21 cellular contexts compared by ENCODE assay signal in the genomic region with DNA sequence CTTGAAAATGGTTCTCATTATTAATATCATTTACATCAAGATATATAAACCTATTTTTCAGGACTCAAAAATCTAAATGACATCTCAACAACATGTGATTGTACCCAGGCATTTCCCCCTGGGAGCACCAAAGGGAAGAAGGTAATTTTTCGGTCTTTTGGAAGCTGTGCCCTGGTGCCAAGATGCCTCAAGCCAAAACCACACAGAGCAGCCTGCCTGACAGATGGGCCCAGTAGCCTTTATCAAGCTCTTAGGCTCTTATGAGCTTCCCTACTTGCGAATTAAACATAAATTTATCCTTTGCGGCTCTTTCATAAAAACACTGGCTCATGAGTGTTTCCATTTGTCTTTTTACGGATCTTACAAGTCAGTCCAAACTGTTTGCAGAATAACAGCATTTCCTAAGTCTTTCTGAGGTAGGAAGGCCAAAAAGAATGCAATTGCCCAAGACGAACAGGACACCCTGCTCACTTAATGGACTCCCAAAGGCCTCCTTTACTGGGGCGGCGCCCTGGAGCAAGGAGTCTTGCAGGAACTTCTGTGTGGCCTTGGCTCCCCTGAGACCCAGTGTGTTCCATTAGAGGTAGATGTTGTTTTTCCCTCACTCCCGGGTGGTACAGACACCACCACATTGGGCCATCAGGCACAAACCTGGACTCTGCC. TPM values are rescaled to one million over a fixed set of nuclear protein-coding genes. Genes with fewer than 3 reads are reported as not detected.
DNase-seq lines count a peak whose midpoint lies in the region; FAIRE-seq and TF ChIP-seq lines count a peak whose summit lies in the region.
"Had no signal": no experiment of that assay in that cellular context is flagged by ENCODE, and none has a peak within 500 bp of the region (broad histone marks: within the 10 kb centered on the region; RNA-seq: fewer than 3 reads in every experiment).

No MANE protein-coding gene starts in this region.

- no peak overlapping the region for H3K27ac Mint-ChIP-seq in chondrocyte (ENCODE audit: unreplicated experiment)

- H3K4me1 Mint-ChIP-seq in chondrocyte (ENCODE audit: low read depth) = peaks cover 54% of the 10 kb centered on the region

- TF ChIP-seq CTCF in colonic mucosa (IDR thresholded peaks at IDR 0.05) (no peak), lower leg skin (IDR thresholded peaks at IDR 0.05) (no peak), transverse colon (IDR thresholded peaks at IDR 0.05) (no peak), chondrocyte (IDR thresholded peaks at IDR 0.05) (no peak)

- no peaks in the 10 kb centered on the region for H3K9me2 ChIP-seq in Karpas-422 (replicated peaks; ENCODE audit: insufficient read depth, low read length)

- intact Hi-C loops in colonic mucosa (cut with DNase I) = no loop called here
- intact Hi-C loops in lower leg skin (cut with DNase I; ENCODE audit: low total_unique reads) = no loop called here
- intact Hi-C loops in transverse colon (cut with DNase I; ENCODE audit: low total_unique reads) = no loop called here

- no peak overlapping the region for H3K9ac ChIP-seq in colonic mucosa (ENCODE audit: low read depth in 2 of 2, low read length in 2 of 2)
- no peak overlapping the region for H3K9ac ChIP-seq in subcutaneous abdominal adipose tissue (ENCODE audit: low read length in 5 of 5)
- H3K9ac ChIP-seq in Karpas-422 (ENCODE audit: low read length) = no peak overlapping the region

- FAIRE-seq in GM19239 (lab: Jason Lieb, UNC) = peak; percentile 35

- H3K79me2 ChIP-seq in Karpas-422 (ENCODE audit: low read length) = peaks cover 4% of the 10 kb centered on the region; the same call in 1 of the 2 replicates

- no peaks in the 10 kb centered on the region for H3K27me3 Mint-ChIP-seq in chondrocyte (ENCODE audit: low read depth)

- H3K36me3 ChIP-seq in colonic mucosa = no peaks in the 10 kb centered on the region
- H3K36me3 ChIP-seq in subcutaneous abdominal adipose tissue (ENCODE audit: control insufficient read depth in 5 of 5, insufficient read depth in 5 of 5, low read length in 5 of 5) = peaks cover 0 to 26% (median 6%) of the 10 kb centered on the region in 5 donors
- peaks cover 3% of the 10 kb centered on the region; the same call in 1 of the 2 replicates for H3K36me3 ChIP-seq in Karpas-422 (ENCODE audit: insufficient read depth, low read length)
- H3K36me3 ChIP-seq in transverse colon = no peaks in the 10 kb centered on the region
- H3K36me3 ChIP-seq: thoracic aorta had no signal

- no peaks in the 10 kb centered on the region for H3K27me3 ChIP-seq in colonic mucosa
- H3K27me3 ChIP-seq in subcutaneous abdominal adipose tissue (ENCODE audit: control insufficient read depth in 5 of 5, insufficient read depth in 4 of 5, low read length in 5 of 5) = no peaks in the 10 kb centered on the region
- no peaks in the 10 kb centered on the region; the same call in 1 of the 2 replicates for H3K27me3 ChIP-seq in Karpas-422 (ENCODE audit: low read length)
- H3K27me3 ChIP-seq in transverse colon = no peaks in the 10 kb centered on the region
- H3K27me3 ChIP-seq: hepatocyte had no signal

- TF ChIP-seq POLR2A in lower leg skin (IDR thresholded peaks at IDR 0.05) (no peak), transverse colon (IDR thresholded peaks at IDR 0.05) (no peak)

- in situ Hi-C loops in transverse colon (cut with MboI; ENCODE audit: low pct_ligation_motif_present in 1 of 4, low pct_unique_long_range_greater_than_20kb in 1 of 4, low sequenced_read_pairs in 3 of 4) = no loop called here

- no peak overlapping the region for H2AFZ ChIP-seq in Karpas-422 (ENCODE audit: low read length)
- H2AFZ ChIP-seq: hepatocyte had no signal

- no peaks in the 10 kb centered on the region for H3K9me3 ChIP-seq in colonic mucosa
- peaks cover 0 to 4% (median 3%) of the 10 kb centered on the region in 5 donors for H3K9me3 ChIP-seq in subcutaneous abdominal adipose tissue (ENCODE audit: control insufficient read depth in 5 of 5, low read length in 5 of 5)
- no peaks in the 10 kb centered on the region for H3K9me3 ChIP-seq in Karpas-422 (ENCODE audit: low read length)
- no peaks in the 10 kb centered on the region for H3K9me3 ChIP-seq in transverse colon
- H3K9me3 ChIP-seq: thoracic aorta had no signal

- H3K4me3 ChIP-seq in colonic mucosa (no peak overlapping the region), lower leg skin (ENCODE audit: low read depth, poor library complexity, severe bottlenecking) (no peak overlapping the region), subcutaneous abdominal adipose tissue (ENCODE audit: low read depth in 1 of 5, low read length in 5 of 5) (no peak overlapping the region), Karpas-422 (ENCODE audit: low read length) (no peak overlapping the region), transverse colon (no peak overlapping the region)
- H3K4me3 ChIP-seq: hepatocyte, SK-N-MC, thoracic aorta had no signal

- H3K4me1 ChIP-seq in colonic mucosa (peaks cover 2% of the 10 kb centered on the region), subcutaneous abdominal adipose tissue (ENCODE audit: control insufficient read depth in 5 of 5, insufficient read depth in 5 of 5, low read length in 5 of 5) (peaks cover 6 to 60% (median 57%) of the 10 kb centered on the region in 5 donors), Karpas-422 (ENCODE audit: low read length) (peaks cover 24% of the 10 kb centered on the region), transverse colon (peaks cover 0 to 28% (median 18%) of the 10 kb centered on the region in 4 donors)

- no peak for TF ChIP-seq EP300 in transverse colon (IDR thresholded peaks at IDR 0.05; ENCODE audit: low read depth)

- 72 to 80% methylated on average over 8 of the region's 8 CpGs for WGBS in lower leg skin, 2 donors
- WGBS in transverse colon (ENCODE audit: low coverage in 1 of 2), 2 donors = 75 to 94% methylated on average over 2 to 8 of the region's 8 CpGs

- no peak overlapping the region for H3K4me3 Mint-ChIP-seq in chondrocyte (ENCODE audit: unreplicated experiment)

- peaks cover 5% of the 10 kb centered on the region for H3K36me3 Mint-ChIP-seq in chondrocyte (ENCODE audit: low read depth)

- H3K9me3 Mint-ChIP-seq in chondrocyte (ENCODE audit: low read depth) = peaks cover 4% of the 10 kb centered on the region

- DNase-seq in GM19239 (ENCODE audit: insufficient read length, low spot score) (no peak), colonic mucosa (peak; percentile 17), lower leg skin (ENCODE audit: low spot score in 2 of 2) (peak; percentile 80 to 94), Karpas-422 (no peak), transverse colon (no peak), dedifferentiated amniotic fluid mesenchymal stem cell (ENCODE audit: extremely low spot score) (no peak), chondrocyte (ENCODE audit: low spot score) (no peak)
- DNase-seq: activated CD4-positive, alpha-beta T cell treated with anti-CD3 and anti-CD28 coated beads for 1 hour; activated naive CD4-positive, alpha-beta T cell treated with Interleukin-2 at 50 U/mL for 16 hours; kidney glomerular epithelial cell; NCI-H2081; NCI-H526 treated with DMSO at 0.1 percent for 48 hours; nucleus accumbens; stimulated activated CD4-positive, alpha-beta T cell treated with anti-CD3 and anti-CD28 coated beads, Interleukin-2, amount 100 ng/mL, for 48 hours; T-helper 9 cell had no signal

- H4K20me1 ChIP-seq in Karpas-422 (ENCODE audit: insufficient read depth, low read depth, low read length) = peaks cover 4% of the 10 kb centered on the region; the same call in 1 of the 2 replicates

- no peak overlapping the region for H3K4me2 ChIP-seq in Karpas-422 (ENCODE audit: low read depth, low read length, poor library complexity, severe bottlenecking)
- H3K4me2 ChIP-seq: hepatocyte had no signal

- H3K27ac ChIP-seq in colonic mucosa (no peak overlapping the region), subcutaneous abdominal adipose tissue (ENCODE audit: low read depth, low read length) (peak overlapping the region; percentile 77), Karpas-422 (ENCODE audit: low read length) (no peak overlapping the region), transverse colon (peak overlapping the region in 2 of 4 donors; percentile 7 to 17)
- H3K27ac ChIP-seq: hepatocyte, SK-N-MC, thoracic aorta had no signal

RNA-seq across cellular contexts. Expression of a gene that starts 4.1 kb away (rescaled TPM):
- total RNA-seq in colonic mucosa (10 to 100 TPM; 13.1 to 19.9 TPM), lower leg skin (10 to 100 TPM in 2 of 4 donors, 1 to 10 TPM in 2; 4.4 to 11.0 (median 8.9) TPM), transverse colon (10 to 100 TPM; 26.8 to 37.8 (median 27.5) TPM), chondrocyte (24.6 to 37.8 TPM (median 35.9 TPM) in 3 replicates)
- 3.6 and 7.1 TPM in 2 replicates for total RNA-seq in Karpas-422 (2014; rRNA removed; shearing (Covaris generic); ENCODE audit: low replicate concordance)

RNA-seq across cellular contexts. Expression of a gene that starts 23.1 kb away (rescaled TPM):
- total RNA-seq in colonic mucosa (10 to 100 TPM; 11.1 to 20.2 TPM), lower leg skin (100 to 1,000 TPM in 1 of 4 donors, 10 to 100 TPM in 3; 47.3 to 144 (median 72.7) TPM), transverse colon (100 to 1,000 TPM in 2 of 4 donors, 10 to 100 TPM in 2; 14.6 to 109 (median 76.6) TPM), chondrocyte (9.4 to 105 TPM (median 105 TPM) in 3 replicates)
- total RNA-seq in Karpas-422 (2014; rRNA removed; shearing (Covaris generic); ENCODE audit: low replicate concordance) = not detected in 2 replicates

RNA-seq across cellular contexts. Expression of a gene that starts 44.4 kb away (rescaled TPM):
- total RNA-seq in colonic mucosa (10 to 100 TPM; 14.5 to 17.6 TPM), lower leg skin (not detected), transverse colon (10 to 100 TPM in 3 of 4 donors, 1 to 10 TPM in 1; 9.5 to 49.4 (median 16.5) TPM), chondrocyte (not detected in 3 replicates)
- not detected in 2 replicates for total RNA-seq in Karpas-422 (2014; rRNA removed; shearing (Covaris generic); ENCODE audit: low replicate concordance)
- total RNA-seq: fibroblast of lung, H4, thoracic aorta had no signal

RNA-seq across cellular contexts. Expression of a gene that starts 45.2 kb away (rescaled TPM):
- total RNA-seq in colonic mucosa (10 to 100 TPM; 16.5 to 17.3 TPM), lower leg skin (10 to 100 TPM in 1 of 4 donors, 1 to 10 TPM in 3; 6.7 to 14.1 (median 9.4) TPM), transverse colon (10 to 100 TPM in 1 of 4 donors, 1 to 10 TPM in 3; 4.6 to 14.3 (median 9.5) TPM), chondrocyte (15.5 to 21.6 TPM (median 19.8 TPM) in 3 replicates)
- 34.9 and 53.2 TPM in 2 replicates for total RNA-seq in Karpas-422 (2014; rRNA removed; shearing (Covaris generic); ENCODE audit: low replicate concordance)

Comparison
In these comparisons a context has a peak if more than half of its experiments do, and no peak if none do; other contexts are left out.
1. DNase-seq: peak in colonic mucosa (single experiment) and lower leg skin (2 of 2); none in GM19239 (single experiment), Karpas-422 (single experiment), transverse colon (single experiment), dedifferentiated amniotic fluid mesenchymal stem cell (single experiment) and chondrocyte (single experiment).
2. RNA of a gene that starts 23.1 kb away (total RNA-seq): 14.6 to 109 TPM in transverse colon, 9.4 to 105 TPM in chondrocyte, 47.3 to 144 TPM in lower leg skin and 11.1 to 20.2 TPM in colonic mucosa; not detected in Karpas-422; every median in the first group is over 10 times any median in the second.
3. RNA of a gene that starts 44.4 kb away (total RNA-seq): 14.5 to 17.6 TPM in colonic mucosa and 9.5 to 49.4 TPM in transverse colon; not detected in chondrocyte, not detected in lower leg skin and not detected in Karpas-422; every median in the first group is over 10 times any median in the second.